Comparison of ENCODE assay signal across 1 cellular context in genomic region chr20:44911264-44911921, GRCh38.
TF ChIP-seq lines count a peak whose summit lies in the region.

No MANE protein-coding gene starts in this region.

TF ChIP-seq in GM23338, 12 proteins besides CTCF, POLR2A, EP300 and RAD21 (continued from another document):
- TF ChIP-seq ZNF462 (CRISPR knock-in tag; IDR thresholded peaks at IDR 0.05) (no peak), JUNB (IDR thresholded peaks at IDR 0.05; ENCODE audit: unreplicated experiment) (no peak), CREB1 (CRISPR knock-in tag; IDR thresholded peaks at IDR 0.05; ENCODE audit: low read depth) (no peak), EZH2phosphoT487 (IDR thresholded peaks at IDR 0.05; ENCODE audit: unreplicated experiment) (no peak), ZNF331 (CRISPR knock-in tag; IDR thresholded peaks at IDR 0.05; ENCODE audit: low read depth) (no peak)
- TF ChIP-seq, protein P1, sequence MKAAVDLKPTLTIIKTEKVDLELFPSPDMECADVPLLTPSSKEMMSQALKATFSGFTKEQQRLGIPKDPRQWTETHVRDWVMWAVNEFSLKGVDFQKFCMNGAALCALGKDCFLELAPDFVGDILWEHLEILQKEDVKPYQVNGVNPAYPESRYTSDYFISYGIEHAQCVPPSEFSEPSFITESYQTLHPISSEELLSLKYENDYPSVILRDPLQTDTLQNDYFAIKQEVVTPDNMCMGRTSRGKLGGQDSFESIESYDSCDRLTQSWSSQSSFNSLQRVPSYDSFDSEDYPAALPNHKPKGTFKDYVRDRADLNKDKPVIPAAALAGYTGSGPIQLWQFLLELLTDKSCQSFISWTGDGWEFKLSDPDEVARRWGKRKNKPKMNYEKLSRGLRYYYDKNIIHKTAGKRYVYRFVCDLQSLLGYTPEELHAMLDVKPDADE (IDR thresholded peaks at IDR 0.05), result no peak
TF ChIP-seq in GM23338: peak in this region for 0.
